Comparison of ENCODE assay signal across 8 cellular contexts in the genomic region with DNA sequence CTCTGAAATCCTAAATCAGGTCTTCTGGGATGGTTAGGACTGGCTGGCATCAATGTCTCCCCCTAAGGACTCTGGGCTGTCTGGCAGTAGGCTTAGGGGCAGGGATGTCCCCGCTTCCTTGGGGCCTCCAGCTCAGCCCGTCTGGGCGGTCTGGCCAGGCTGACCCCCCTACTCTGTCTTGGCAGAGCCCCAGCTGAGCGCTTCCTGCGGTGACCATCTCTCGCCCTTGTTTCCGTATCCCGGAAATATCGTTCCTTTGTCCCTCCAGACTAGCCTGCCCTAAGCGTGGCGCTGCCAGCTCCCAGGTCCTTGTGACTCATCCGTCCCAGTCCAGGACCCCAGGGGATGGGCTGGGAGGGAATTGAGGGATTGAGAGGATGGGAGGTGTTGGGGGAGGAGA. TPM values are rescaled to one million over a fixed set of nuclear protein-coding genes. Genes with fewer than 3 reads are reported as not detected.
DNase-seq lines count a peak whose midpoint lies in the region; ATAC-seq and TF ChIP-seq lines count a peak whose summit lies in the region.

No MANE protein-coding gene starts in this region.

- H3K36me3 Mint-ChIP-seq in activated naive CD8-positive, alpha-beta T cell treated with anti-CD3 and anti-CD28 coated beads, Interleukin-2, amount 10 ng/mL, durations not matched to agents 7 days and 5 days = no peaks in the 10 kb centered on the region
- H3K36me3 Mint-ChIP-seq in activated naive CD8-positive, alpha-beta T cell treated with anti-CD3 and anti-CD28 coated beads for 36 hours = no peaks in the 10 kb centered on the region

- H3K9me3 Mint-ChIP-seq in activated naive CD8-positive, alpha-beta T cell treated with anti-CD3 and anti-CD28 coated beads, Interleukin-2, amount 10 ng/mL, durations not matched to agents 7 days and 5 days = no peaks in the 10 kb centered on the region
- no peaks in the 10 kb centered on the region for H3K9me3 Mint-ChIP-seq in activated naive CD8-positive, alpha-beta T cell treated with anti-CD3 and anti-CD28 coated beads for 36 hours

- no peaks in the 10 kb centered on the region for H4K20me1 ChIP-seq in mammary epithelial cell (ENCODE audit: insufficient read depth, low read length)

- peaks cover 2% of the 10 kb centered on the region for H3K36me3 ChIP-seq in mammary epithelial cell (ENCODE audit: insufficient read depth, low read length)
- H3K36me3 ChIP-seq in liver (ENCODE audit: control insufficient read depth in 4 of 4, insufficient read depth in 3 of 4, low read depth in 1 of 4, low read length in 3 of 4) = peaks cover 0 to 3% (median 0%) of the 10 kb centered on the region in 4 donors

- TF ChIP-seq RAD21 in liver (IDR thresholded peaks at IDR 0.05) = no peak

- H3K9ac ChIP-seq in mammary epithelial cell (ENCODE audit: insufficient read depth, low read length) (no peak overlapping the region), liver (ENCODE audit: low read depth in 1 of 2, low read length in 2 of 2) (no peak overlapping the region)

- H3K9me3 ChIP-seq in mammary epithelial cell (replicated peaks; ENCODE audit: insufficient read depth, low read length) = no peaks in the 10 kb centered on the region
- no peaks in the 10 kb centered on the region for H3K9me3 ChIP-seq in liver (ENCODE audit: control insufficient read depth in 4 of 4, low read length in 3 of 4)

- peaks cover 32% of the 10 kb centered on the region for H3K27me3 Mint-ChIP-seq in activated naive CD8-positive, alpha-beta T cell treated with anti-CD3 and anti-CD28 coated beads, Interleukin-2, amount 10 ng/mL, durations not matched to agents 7 days and 5 days
- H3K27me3 Mint-ChIP-seq in activated naive CD8-positive, alpha-beta T cell treated with anti-CD3 and anti-CD28 coated beads for 36 hours = peaks cover 56% of the 10 kb centered on the region

- no peak for ATAC-seq in activated naive CD8-positive, alpha-beta T cell treated with anti-CD3 and anti-CD28 coated beads, Interleukin-2, amount 10 ng/mL, durations not matched to agents 7 days and 5 days (ENCODE audit: low read depth)

- TF ChIP-seq CTCF in mammary epithelial cell (conservative IDR thresholded peaks at IDR 0.05 in 1 of 2, IDR thresholded peaks at IDR 0.05 in 1 of 2; ENCODE audit: extremely low read depth in 1 of 2, insufficient read depth in 1 of 2, low read depth in 1 of 2, low read length in 2 of 2) (no peak), liver (IDR thresholded peaks at IDR 0.05; ENCODE audit: low read depth, low read length, missing input control) (no peak)

- peaks cover 5% of the 10 kb centered on the region for H3K4me1 ChIP-seq in mammary epithelial cell (ENCODE audit: insufficient read depth, low read length)
- no peaks in the 10 kb centered on the region for H3K4me1 ChIP-seq in liver (ENCODE audit: control insufficient read depth in 4 of 4, insufficient read depth in 4 of 4, low read length in 3 of 4)

- POLR2A ChIA-PET in activated naive CD8-positive, alpha-beta T cell treated with anti-CD3 and anti-CD28 coated beads, Interleukin-2, amount 10 ng/mL, durations not matched to agents 7 days and 5 days (lab: Charles Lee) = interaction anchor here (0.6 to 0.7 kb wide), 2 partner anchors 11 to 42 kb away, joined by 3 read pairs; no protein-coding TSS in a partner anchor

- DNase-seq in activated naive CD8-positive, alpha-beta T cell treated with anti-CD3 and anti-CD28 coated beads, Interleukin-2, amount 10 ng/mL, durations not matched to agents 7 days and 5 days = no peak
- DNase-seq in activated naive CD8-positive, alpha-beta T cell treated with anti-CD3 and anti-CD28 coated beads for 36 hours = no peak
- peak; percentile 11 for DNase-seq in mammary epithelial cell
- DNase-seq in MV-4-11 (lab: John Stamatoyannopoulos, UW) = no peak
- DNase-seq in superior temporal gyrus (ENCODE audit: extremely low spot score) = no peak
- no peak for DNase-seq in OCI-M1 (lab: John Stamatoyannopoulos, UW)
- DNase-seq in cerebellar cortex (ENCODE audit: low spot score) = no peak

- no peaks in the 10 kb centered on the region for H3K79me2 ChIP-seq in mammary epithelial cell (ENCODE audit: insufficient read depth, low read length)

- peak overlapping the region in 2 of 3 experiments; percentile 18 to 21 for H3K4me3 ChIP-seq in mammary epithelial cell (replicated peaks in 1 of 3; ENCODE audit: insufficient read depth in 1 of 3, low read depth in 2 of 3, low read length in 3 of 3)
- no peak overlapping the region for H3K4me3 ChIP-seq in liver (ENCODE audit: low read depth in 1 of 3, low read length in 3 of 3)

- no TSS peak for BruUV-seq in mammary epithelial cell (replicated peaks; lab: Mats Ljungman, UMichigan)

- peaks cover 28% of the 10 kb centered on the region for H3K4me1 Mint-ChIP-seq in activated naive CD8-positive, alpha-beta T cell treated with anti-CD3 and anti-CD28 coated beads, Interleukin-2, amount 10 ng/mL, durations not matched to agents 7 days and 5 days
- H3K4me1 Mint-ChIP-seq in activated naive CD8-positive, alpha-beta T cell treated with anti-CD3 and anti-CD28 coated beads for 36 hours = peaks cover 7% of the 10 kb centered on the region

- in situ Hi-C loops in mammary epithelial cell (cut with MboI; ENCODE audit: low sequenced_read_pairs in 2 of 2) = loop anchor here in 1 of 2 donors (5.0 kb wide), 1 partner anchor 39 kb away; no protein-coding TSS in a partner anchor

- H3K27ac Mint-ChIP-seq in activated naive CD8-positive, alpha-beta T cell treated with anti-CD3 and anti-CD28 coated beads, Interleukin-2, amount 10 ng/mL, durations not matched to agents 7 days and 5 days = no peak overlapping the region
- H3K27ac Mint-ChIP-seq in activated naive CD8-positive, alpha-beta T cell treated with anti-CD3 and anti-CD28 coated beads for 36 hours = no peak overlapping the region

- H3K27me3 ChIP-seq in mammary epithelial cell (ENCODE audit: insufficient read depth, low read length) (no peaks in the 10 kb centered on the region), liver (ENCODE audit: control insufficient read depth in 4 of 4, insufficient read depth in 4 of 4, low read length in 3 of 4) (no peaks in the 10 kb centered on the region)

- H3K4me3 Mint-ChIP-seq in activated naive CD8-positive, alpha-beta T cell treated with anti-CD3 and anti-CD28 coated beads, Interleukin-2, amount 10 ng/mL, durations not matched to agents 7 days and 5 days = peak overlapping the region; percentile 39
- H3K4me3 Mint-ChIP-seq in activated naive CD8-positive, alpha-beta T cell treated with anti-CD3 and anti-CD28 coated beads for 36 hours = no peak overlapping the region

- peak overlapping the region; percentile 67 for H3K4me2 ChIP-seq in mammary epithelial cell (ENCODE audit: insufficient read depth, low read depth, low read length)

- peak overlapping the region; percentile 64 for H2AFZ ChIP-seq in mammary epithelial cell (ENCODE audit: low read depth, low read length)

- intact Hi-C loops in mammary epithelial cell (cut with micrococcal nuclease) = no loop called here

- 5% methylated on average over 12 of the region's 12 CpGs for WGBS in mammary epithelial cell (ENCODE audit: low coverage, missing lambda C conversion rate)
- WGBS in liver = 12% methylated on average over 12 of the region's 12 CpGs

- dilution Hi-C loops in mammary epithelial cell (cut with HindIII; ENCODE audit: low sequenced_read_pairs) = loop anchor here (25.0 kb wide), 1 partner anchor 89 kb away; the partner anchor contains the start of gene TMEM221

- CTCF ChIA-PET in mammary epithelial cell (lab: Charles Lee; ENCODE audit: low non-redundant PET) = interaction anchor here (0.6 kb wide), 1 partner anchor 21 kb away, joined by 13 read pairs; no protein-coding TSS in a partner anchor

- H3K27ac ChIP-seq in mammary epithelial cell (ENCODE audit: insufficient read depth, low read depth, low read length) = no peak overlapping the region
- H3K27ac ChIP-seq in liver (ENCODE audit: low read depth in 1 of 2, low read length in 2 of 2) = no peak overlapping the region

RNA-seq across cellular contexts. Expression of gene GTPBP3, which starts 11.3 kb away (rescaled TPM):
- total RNA-seq in activated naive CD8-positive, alpha-beta T cell treated with anti-CD3 and anti-CD28 coated beads, Interleukin-2, amount 10 ng/mL, durations not matched to agents 7 days and 5 days = 10 to 100 TPM; 41.8 to 46.7 TPM
- 10 to 100 TPM; 49.0 to 49.6 TPM for total RNA-seq in activated naive CD8-positive, alpha-beta T cell treated with anti-CD3 and anti-CD28 coated beads for 36 hours
- total RNA-seq in mammary epithelial cell (10 to 100 TPM; 17.5 to 35.3 TPM), liver (10 to 100 TPM in 1 of 2 donors, 1 to 10 TPM in 1; 9.8 to 15.5 TPM)
- polyA plus RNA-seq in mammary epithelial cell (12.5 TPM), liver (1 to 10 TPM; 4.9 to 9.4 TPM)
- polyA minus RNA-seq in mammary epithelial cell = 12.3 TPM

RNA-seq across cellular contexts. Expression of gene ANO8, which starts 14.0 kb away (rescaled TPM):
- total RNA-seq in activated naive CD8-positive, alpha-beta T cell treated with anti-CD3 and anti-CD28 coated beads, Interleukin-2, amount 10 ng/mL, durations not matched to agents 7 days and 5 days = 10 to 100 TPM; 19.5 to 23.1 TPM
- total RNA-seq in activated naive CD8-positive, alpha-beta T cell treated with anti-CD3 and anti-CD28 coated beads for 36 hours = 1 to 10 TPM; 2.5 to 2.7 TPM
- total RNA-seq in mammary epithelial cell (10 to 100 TPM in 1 of 2 donors, 1 to 10 TPM in 1; 3.5 to 10.8 TPM), liver (1 to 10 TPM; 1.8 to 5.8 TPM)
- polyA plus RNA-seq in mammary epithelial cell (1.3 TPM), liver (1 to 10 TPM in 1 of 2 donors, under 1 TPM in 1; 0.75 to 2.3 TPM)
- 5.0 TPM for polyA minus RNA-seq in mammary epithelial cell

RNA-seq across cellular contexts. Expression of gene PLVAP, which starts 28.4 kb away (rescaled TPM):
- under 1 TPM in 1 of 2 experiments, not detected in 1; 0.68 TPM for total RNA-seq in activated naive CD8-positive, alpha-beta T cell treated with anti-CD3 and anti-CD28 coated beads, Interleukin-2, amount 10 ng/mL, durations not matched to agents 7 days and 5 days
- not detected for total RNA-seq in activated naive CD8-positive, alpha-beta T cell treated with anti-CD3 and anti-CD28 coated beads for 36 hours
- total RNA-seq in mammary epithelial cell (not detected), liver (10 to 100 TPM in 1 of 2 donors, 1 to 10 TPM in 1; 7.4 to 11.8 TPM)
- polyA plus RNA-seq in mammary epithelial cell (not detected), liver (1 to 10 TPM; 4.2 to 9.9 TPM)
- not detected for polyA minus RNA-seq in mammary epithelial cell

RNA-seq across cellular contexts. Expression of gene DDA1, which starts 39.3 kb away (rescaled TPM):
- total RNA-seq in activated naive CD8-positive, alpha-beta T cell treated with anti-CD3 and anti-CD28 coated beads, Interleukin-2, amount 10 ng/mL, durations not matched to agents 7 days and 5 days = 10 to 100 TPM; 44.1 to 46.7 TPM
- 10 to 100 TPM; 41.0 to 43.6 TPM for total RNA-seq in activated naive CD8-positive, alpha-beta T cell treated with anti-CD3 and anti-CD28 coated beads for 36 hours
- total RNA-seq in mammary epithelial cell (10 to 100 TPM; 35.8 to 83.1 TPM), liver (10 to 100 TPM in 1 of 2 donors, 1 to 10 TPM in 1; 7.9 to 13.5 TPM)
- polyA plus RNA-seq in mammary epithelial cell (72.6 TPM), liver (10 to 100 TPM; 28.2 to 37.9 TPM)
- 26.9 TPM for polyA minus RNA-seq in mammary epithelial cell

RNA-seq across cellular contexts. Expression of gene MRPL34, which starts 43.0 kb away (rescaled TPM):
- total RNA-seq in activated naive CD8-positive, alpha-beta T cell treated with anti-CD3 and anti-CD28 coated beads, Interleukin-2, amount 10 ng/mL, durations not matched to agents 7 days and 5 days = 10 to 100 TPM; 88.0 to 92.8 TPM
- total RNA-seq in activated naive CD8-positive, alpha-beta T cell treated with anti-CD3 and anti-CD28 coated beads for 36 hours = 100 to 1,000 TPM; 122 to 128 TPM
- 10 to 100 TPM; 36.7 to 76.3 TPM for total RNA-seq in mammary epithelial cell
- polyA plus RNA-seq in mammary epithelial cell = 43.1 TPM
- polyA minus RNA-seq in mammary epithelial cell = 7.2 TPM
- 100 to 1,000 TPM in 1 of 2 donors, 10 to 100 TPM in 1; 23.3 to 123 TPM for total RNA-seq in liver
- polyA plus RNA-seq in liver = 100 to 1,000 TPM; 158 to 301 TPM

Comparison
In these comparisons a context has a peak if more than half of its experiments do, and no peak if none do; other contexts are left out.
1. H3K4me3 ChIP-seq: peak in mammary epithelial cell (2 of 3); none in liver (0 of 3).
2. RNA of gene PLVAP, which starts 28.4 kb away (total RNA-seq): 7.4 to 11.8 TPM in liver; 0.68 TPM in activated naive CD8-positive, alpha-beta T cell treated with anti-CD3 and anti-CD28 coated beads, Interleukin-2, amount 10 ng/mL, durations not matched to agents 7 days and 5 days, not detected in activated naive CD8-positive, alpha-beta T cell treated with anti-CD3 and anti-CD28 coated beads for 36 hours and not detected in mammary epithelial cell; every median in the first group is over 4 times any median in the second.